Comparison of ENCODE assay signal across 11 cellular contexts in genomic region chr1:234732260-234732659, GRCh38.
DNase-seq lines count a peak whose midpoint lies in the region; ATAC-seq and TF ChIP-seq lines count a peak whose summit lies in the region.
"Had no signal": no experiment of that assay in that cellular context is flagged by ENCODE, and none has a peak within 500 bp of the region (broad histone marks: within the 10 kb centered on the region; RNA-seq: fewer than 3 reads in every experiment).

No MANE protein-coding gene starts in this region.

- H3K4me1 Mint-ChIP-seq in activated CD4-positive, alpha-beta T cell treated with anti-CD3 and anti-CD28 coated beads, Interleukin-2, amount 10 ng/mL, durations not matched to agents 7 days and 5 days = peaks cover 60% of the 10 kb centered on the region

- no TSS peak for BruUV-seq in Panc1 (replicated peaks; lab: Mats Ljungman, UMichigan)

- ATAC-seq in Panc1 (no peak), HG02981 (IDR thresholded peaks at IDR 0.05; ENCODE audit: unreplicated experiment) (no peak)

- no peak overlapping the region for H3K4me2 ChIP-seq in skeletal muscle satellite cell (ENCODE audit: low read length)

- intact Hi-C loops in Panc1 (cut with micrococcal nuclease; ENCODE audit: unreplicated experiment) = no loop called here
- intact Hi-C loops in dorsolateral prefrontal cortex (cut with DNase I) = no loop called here

- CTCF ChIA-PET in activated CD4-positive, alpha-beta T cell treated with anti-CD3 and anti-CD28 coated beads, Interleukin-2, amount 10 ng/mL, durations not matched to agents 7 days and 5 days (lab: Charles Lee) = interaction anchor here (0.9 kb wide), 1 partner anchor 43 kb away, joined by 3 read pairs; no protein-coding TSS in a partner anchor
- CTCF ChIA-PET in Panc1 (lab: Charles Lee) = interaction anchor here (0.6 kb wide), 1 partner anchor 134 kb away, joined by 3 read pairs; no protein-coding TSS in a partner anchor

- H3K27ac ChIP-seq in Panc1 (ENCODE audit: low read length) (peak overlapping the region; percentile 95), dorsolateral prefrontal cortex (peak overlapping the region in 14 of 59 donors; percentile 5 to 71 (median 37))
- H3K27ac ChIP-seq in effector memory CD4-positive, alpha-beta T cell (ENCODE audit: insufficient read depth, low read length, poor library complexity, severe bottlenecking) = peak overlapping the region; percentile 68
- H3K27ac ChIP-seq: left lung had no signal

- no peak for DNase-seq in activated CD4-positive, alpha-beta T cell treated with anti-CD3 and anti-CD28 coated beads, Interleukin-2, amount 10 ng/mL, durations not matched to agents 7 days and 5 days
- no peak for DNase-seq in activated CD4-positive, alpha-beta T cell treated with anti-CD3 and anti-CD28 coated beads, Interleukin-2, amount 50 U/mL, for 4 hours
- DNase-seq in Panc1 (ENCODE audit: low read depth, low spot score) = no peak
- DNase-seq in effector memory CD4-positive, alpha-beta T cell = no peak
- DNase-seq in NCI-H1694 treated with DMSO at 0.1 percent for 48 hours (lab: John Stamatoyannopoulos, UW) = no peak
- DNase-seq in dorsolateral prefrontal cortex = no peak
- DNase-seq: heart left ventricle, NCI-H2227 treated with DMSO at 0.1 percent for 48 hours had no signal

- in situ Hi-C loops in Panc1 (cut with HindIII; ENCODE audit: low pct_unique_long_range_greater_than_20kb, low sequenced_read_pairs) = loop anchor here (25.0 kb wide), 1 partner anchor 255 kb away; no protein-coding TSS in a partner anchor

- peak overlapping the region; percentile 91 for H3K27ac Mint-ChIP-seq in activated CD4-positive, alpha-beta T cell treated with anti-CD3 and anti-CD28 coated beads, Interleukin-2, amount 10 ng/mL, durations not matched to agents 7 days and 5 days

- H3K27me3 Mint-ChIP-seq in activated CD4-positive, alpha-beta T cell treated with anti-CD3 and anti-CD28 coated beads, Interleukin-2, amount 10 ng/mL, durations not matched to agents 7 days and 5 days = no peaks in the 10 kb centered on the region

- peak overlapping the region; percentile 62 for H3K9ac ChIP-seq in skeletal muscle satellite cell (ENCODE audit: low read depth, low read length)

- H3K9me3 ChIP-seq in Panc1 (ENCODE audit: control insufficient read depth, insufficient read depth, low read depth, low read length) (no peaks in the 10 kb centered on the region), skeletal muscle satellite cell (replicated peaks; ENCODE audit: low read length) (no peaks in the 10 kb centered on the region)
- H3K9me3 ChIP-seq in effector memory CD4-positive, alpha-beta T cell (ENCODE audit: control insufficient read depth, low read length) = no peaks in the 10 kb centered on the region
- H3K9me3 ChIP-seq: heart left ventricle, left lung had no signal

- TF ChIP-seq CTCF in Panc1 (IDR thresholded peaks at IDR 0.05) = no peak
- no peak for TF ChIP-seq CTCF in dorsolateral prefrontal cortex (IDR thresholded peaks at IDR 0.05 in 54 of 56, conservative IDR thresholded peaks at IDR 0.05 in 2 of 56; ENCODE audit: low read depth in 1 of 56, partially characterized antibody in 56 of 56)

- H3K27me3 ChIP-seq in Panc1 (ENCODE audit: control insufficient read depth, insufficient read depth, low read length) (no peaks in the 10 kb centered on the region), skeletal muscle satellite cell (ENCODE audit: control insufficient read depth, insufficient read depth, low read length) (no peaks in the 10 kb centered on the region), dorsolateral prefrontal cortex (no peaks in the 10 kb centered on the region)
- H3K27me3 ChIP-seq in effector memory CD4-positive, alpha-beta T cell (replicated peaks; ENCODE audit: control insufficient read depth, insufficient read depth, low read length, poor library complexity, severe bottlenecking) = no peaks in the 10 kb centered on the region
- H3K27me3 ChIP-seq: heart left ventricle, left lung had no signal

- H3K36me3 ChIP-seq in Panc1 (ENCODE audit: control insufficient read depth, insufficient read depth, low read length) = no peaks in the 10 kb centered on the region
- H3K36me3 ChIP-seq in effector memory CD4-positive, alpha-beta T cell (ENCODE audit: control insufficient read depth, insufficient read depth, low read length) = no peaks in the 10 kb centered on the region
- no peaks in the 10 kb centered on the region for H3K36me3 ChIP-seq in skeletal muscle satellite cell (ENCODE audit: insufficient read depth, low read length)
- H3K36me3 ChIP-seq: heart left ventricle, left lung had no signal

- H3K4me1 ChIP-seq in Panc1 (ENCODE audit: control insufficient read depth, insufficient read depth, low read length) (peaks cover 31% of the 10 kb centered on the region), skeletal muscle satellite cell (ENCODE audit: control insufficient read depth, insufficient read depth, low read length) (peaks cover 46% of the 10 kb centered on the region)
- H3K4me1 ChIP-seq in effector memory CD4-positive, alpha-beta T cell (ENCODE audit: control insufficient read depth, insufficient read depth, low read length, poor library complexity, severe bottlenecking) = peaks cover 24% of the 10 kb centered on the region

- H3K9me3 Mint-ChIP-seq in activated CD4-positive, alpha-beta T cell treated with anti-CD3 and anti-CD28 coated beads, Interleukin-2, amount 10 ng/mL, durations not matched to agents 7 days and 5 days = peaks cover 2% of the 10 kb centered on the region

- no peak overlapping the region for H3K4me3 Mint-ChIP-seq in activated CD4-positive, alpha-beta T cell treated with anti-CD3 and anti-CD28 coated beads, Interleukin-2, amount 10 ng/mL, durations not matched to agents 7 days and 5 days

- POLR2A ChIA-PET in activated CD4-positive, alpha-beta T cell treated with anti-CD3 and anti-CD28 coated beads, Interleukin-2, amount 10 ng/mL, durations not matched to agents 7 days and 5 days (lab: Charles Lee) = no interaction called here
- POLR2A ChIA-PET in Panc1 (lab: Charles Lee) = no interaction called here

- H3K4me3 ChIP-seq in Panc1 (ENCODE audit: low read depth in 2 of 2, low read length in 2 of 2) (no peak overlapping the region), skeletal muscle satellite cell (ENCODE audit: low read length) (no peak overlapping the region), dorsolateral prefrontal cortex (no peak overlapping the region)
- H3K4me3 ChIP-seq in effector memory CD4-positive, alpha-beta T cell (ENCODE audit: insufficient read depth, low read depth, low read length, poor library complexity, severe bottlenecking) = no peak overlapping the region
- H3K4me3 ChIP-seq: heart left ventricle, left lung had no signal

- H3K36me3 Mint-ChIP-seq in activated CD4-positive, alpha-beta T cell treated with anti-CD3 and anti-CD28 coated beads, Interleukin-2, amount 10 ng/mL, durations not matched to agents 7 days and 5 days (ENCODE audit: low read depth) = peaks cover 2% of the 10 kb centered on the region
